Comparison of ENCODE assay signal across 12 cellular contexts in the genomic region with DNA sequence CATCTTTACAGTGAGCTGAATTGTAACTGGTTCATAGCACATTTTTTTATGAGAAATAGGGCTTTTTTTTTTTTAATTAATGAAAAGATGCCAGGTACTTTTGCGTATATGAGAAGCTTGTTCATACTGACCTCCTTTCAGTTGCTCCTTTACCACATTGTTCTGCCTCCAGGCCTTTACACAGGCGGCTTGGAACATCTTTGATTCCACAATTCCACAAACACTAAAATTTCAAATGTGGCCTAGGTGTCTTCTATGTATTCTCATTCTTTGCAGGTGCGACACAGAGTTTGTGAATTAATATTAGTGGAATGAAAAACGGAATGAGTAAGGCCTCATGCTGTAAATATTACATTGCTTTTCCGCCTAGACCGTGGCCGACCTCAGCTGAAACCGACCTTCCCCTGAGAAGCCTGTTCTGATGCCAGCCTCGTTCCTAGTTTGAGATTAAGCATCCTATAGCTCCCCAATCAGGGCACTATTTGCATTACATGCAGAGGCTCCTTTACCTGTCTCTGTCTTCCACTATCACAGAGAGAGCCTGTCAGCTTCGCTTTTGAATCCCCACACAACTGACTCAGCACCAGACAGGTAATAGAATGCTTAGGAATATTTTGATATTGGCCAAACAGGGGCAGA.
DNase-seq lines count a peak whose midpoint lies in the region; ATAC-seq and TF ChIP-seq lines count a peak whose summit lies in the region.
"Had no signal": no experiment of that assay in that cellular context is flagged by ENCODE, and none has a peak within 500 bp of the region (broad histone marks: within the 10 kb centered on the region; RNA-seq: fewer than 3 reads in every experiment).

No MANE protein-coding gene starts in this region.

- no peaks in the 10 kb centered on the region for H3K9me2 ChIP-seq in Loucy (replicated peaks; ENCODE audit: low read depth, low read length)

- H3K9ac ChIP-seq in Loucy (ENCODE audit: low read depth, low read length, poor library complexity, severe bottlenecking) = no peak overlapping the region

- H3K27ac ChIP-seq in brain microvascular endothelial cell = no peak overlapping the region

- no peak overlapping the region for H2AFZ ChIP-seq in Loucy (ENCODE audit: low read length)

- H3K4me1 ChIP-seq in Loucy (ENCODE audit: insufficient read depth, low read length, poor library complexity, severe bottlenecking) = peaks cover under 1% of the 10 kb centered on the region
- H3K4me1 ChIP-seq: Caco-2 had no signal

- POLR2A ChIA-PET in GM10248 (lab: Yijun Ruan, JAX) = interaction anchor here (0.7 kb wide), 1 partner anchor 12 kb away, joined by 3 read pairs; no protein-coding TSS in a partner anchor

- no peaks in the 10 kb centered on the region for H4K20me1 ChIP-seq in Loucy (ENCODE audit: insufficient read depth, low read length, poor library complexity, severe bottlenecking)

- H3K36me3 ChIP-seq in Loucy (ENCODE audit: insufficient read depth, low read length) (no peaks in the 10 kb centered on the region), brain microvascular endothelial cell (replicated peaks) (no peaks in the 10 kb centered on the region)

- TF ChIP-seq CTCF in GM12865 (IDR thresholded peaks at IDR 0.05; ENCODE audit: insufficient read depth, low read depth, low read length, missing control alignments) (peak; percentile 15), Loucy (conservative IDR thresholded peaks at IDR 0.05; ENCODE audit: low read length) (peak; percentile 42), brain microvascular endothelial cell (IDR thresholded peaks at IDR 0.05; ENCODE audit: low read depth, low read length, missing control alignments) (peak; percentile 18), GM10248 (IDR thresholded peaks at IDR 0.05; ENCODE audit: control extremely low read depth, extremely low read depth, low read depth, missing control alignments) (no peak)

- H3K4me2 ChIP-seq in Loucy (ENCODE audit: low read depth, low read length, poor library complexity, severe bottlenecking) = no peak overlapping the region

- in situ Hi-C loops in brain microvascular endothelial cell (cut with HindIII; ENCODE audit: low pct_ligation_motif_present, low sequenced_read_pairs) = no loop called here

- H3K4me3 ChIP-seq in GM12865 (ENCODE audit: low read depth, low read length) = no peak overlapping the region
- no peak overlapping the region for H3K4me3 ChIP-seq in Loucy (ENCODE audit: low read length, poor library complexity, severe bottlenecking)
- no peak overlapping the region for H3K4me3 ChIP-seq in brain microvascular endothelial cell (ENCODE audit: low read depth, low read length)

- no peaks in the 10 kb centered on the region; the same call in 1 of the 2 replicates for H3K9me3 ChIP-seq in Loucy (ENCODE audit: insufficient read depth, low read depth, low read length)

- H3F3A ChIP-seq in Loucy (ENCODE audit: low read depth) = no peaks in the 10 kb centered on the region

- CTCF ChIA-PET in GM10248 (lab: Yijun Ruan, JAX) = interaction anchor here (1.2 to 3.5 kb wide), 6 partner anchors 8 to 247 kb away, joined by 3 to 9 read pairs (median 5); no protein-coding TSS in a partner anchor

- DNase-seq in GM12865 (ENCODE audit: low read depth) = peak; percentile 34
- DNase-seq in brain microvascular endothelial cell = no peak
- peak; percentile 24 for DNase-seq in midbrain (lab: John Stamatoyannopoulos, UW)
- DNase-seq in ecto neural progenitor cell (ENCODE audit: low spot score) = no peak
- no peak for DNase-seq in stimulated activated CD4-positive, alpha-beta T cell treated with anti-CD3 and anti-CD28 coated beads, Interleukin-2, amount 100 ng/mL, for 24 hours
- DNase-seq in GM10248 (ENCODE audit: extremely low spot score) = no peak
- DNase-seq: activated B cell treated with CpG ODN at 0.5 μM for 24 hours; activated T-cell treated with anti-CD3 and anti-CD28 coated beads, Interleukin-2, amount 50 U/mL, for 48 hours; left ventricle myocardium superior had no signal

- H3K27me3 ChIP-seq in Loucy (ENCODE audit: insufficient read depth, low read length, poor library complexity, severe bottlenecking) = no peaks in the 10 kb centered on the region
- H3K27me3 ChIP-seq in brain microvascular endothelial cell (replicated peaks) = no peaks in the 10 kb centered on the region

- H3K79me2 ChIP-seq in Loucy (ENCODE audit: insufficient read depth, low read length) = no peaks in the 10 kb centered on the region

- ATAC-seq in GM21619 (IDR thresholded peaks at IDR 0.05; ENCODE audit: unreplicated experiment) = no peak
- ATAC-seq: left ventricle myocardium superior had no signal

Comparison
In these comparisons a context has a peak if more than half of its experiments do, and no peak if none do; other contexts are left out.
1. DNase-seq: peak in GM12865 (single experiment) and midbrain (single experiment); none in brain microvascular endothelial cell (single experiment), ecto neural progenitor cell (single experiment), stimulated activated CD4-positive, alpha-beta T cell treated with anti-CD3 and anti-CD28 coated beads, Interleukin-2, amount 100 ng/mL, for 24 hours (0 of 2) and GM10248 (single experiment).